In genomic region chr10:102394079-102394800, GRCh38 we compare ENCODE assay signal across 8 cellular contexts. TPM values are rescaled to one million over a fixed set of nuclear protein-coding genes. Genes with fewer than 3 reads are reported as not detected.
DNase-seq lines count a peak whose midpoint lies in the region; ATAC-seq, FAIRE-seq and TF ChIP-seq lines count a peak whose summit lies in the region.

No MANE protein-coding gene starts in this region.

- H3K79me2 ChIP-seq in trophoblast cell (ENCODE audit: control insufficient read depth, insufficient read depth, low read length, poor library complexity) = peaks cover 5% of the 10 kb centered on the region

- peak overlapping the region; percentile 90 for H3K4me3 Mint-ChIP-seq in activated naive CD8-positive, alpha-beta T cell treated with anti-CD3 and anti-CD28 coated beads, Interleukin-2, amount 10 ng/mL, durations not matched to agents 7 days and 5 days

- H3K27ac ChIP-seq in trophoblast cell (ENCODE audit: low read depth, low read length) = peak overlapping the region; percentile 40
- peak overlapping the region; percentile 94 to 99 (median 98) for H3K27ac ChIP-seq in transverse colon

- POLR2A ChIA-PET in activated naive CD8-positive, alpha-beta T cell treated with anti-CD3 and anti-CD28 coated beads, Interleukin-2, amount 10 ng/mL, durations not matched to agents 7 days and 5 days (lab: Charles Lee) = interaction anchor here (0.6 to 5.0 kb wide), 19 partner anchors 9 to 576 kb away, joined by 3 to 39 read pairs (median 4); partner anchors contain the start of genes C10orf95, CUEDC2, FBXL15 and GBF1

- peak in 4 of 5 experiments; percentile 4 to 99 (median 98) for TF ChIP-seq CTCF in transverse colon (IDR thresholded peaks at IDR 0.05)

- no peak overlapping the region for H3K4ac ChIP-seq in trophoblast cell (ENCODE audit: low read depth, low read length)

- intact Hi-C loops in Right ventricle myocardium superior (cut with DNase I) = loop anchor here (10.0 kb wide), 1 partner anchor 81 kb away; no protein-coding TSS in a partner anchor
- intact Hi-C loops in transverse colon (cut with DNase I; ENCODE audit: low total_unique reads) = loop anchor here (1.0 to 10.0 kb wide), 3 partner anchors 27 to 191 kb away; no protein-coding TSS in a partner anchor

- peak; percentile 50 for TF ChIP-seq EP300 in transverse colon (IDR thresholded peaks at IDR 0.05; ENCODE audit: low read depth)

- no peak overlapping the region for H2BK12ac ChIP-seq in trophoblast cell (ENCODE audit: low read length)

- peak overlapping the region; percentile 74 for H3K4me2 ChIP-seq in trophoblast cell (ENCODE audit: low read length)

- WGBS in trophoblast cell (ENCODE audit: extremely low coverage, insufficient coverage, insufficient read length) = no CpG with 5 or more reads among the region's 71 CpGs
- WGBS in transverse colon (ENCODE audit: low coverage in 1 of 2), 2 donors = 0% methylated on average over 47 of the region's 71 CpGs; no CpG with 5 or more reads in 1 of the 2 donors

- peaks cover 2% of the 10 kb centered on the region for H3K36me3 Mint-ChIP-seq in activated naive CD8-positive, alpha-beta T cell treated with anti-CD3 and anti-CD28 coated beads, Interleukin-2, amount 10 ng/mL, durations not matched to agents 7 days and 5 days

- H3K9me3 Mint-ChIP-seq in activated naive CD8-positive, alpha-beta T cell treated with anti-CD3 and anti-CD28 coated beads, Interleukin-2, amount 10 ng/mL, durations not matched to agents 7 days and 5 days = no peaks in the 10 kb centered on the region

- peak overlapping the region; percentile 12 for H4K91ac ChIP-seq in trophoblast cell (ENCODE audit: low read depth, low read length)

- in situ Hi-C loops in transverse colon (cut with MboI; ENCODE audit: low pct_ligation_motif_present in 1 of 4, low pct_unique_long_range_greater_than_20kb in 1 of 4, low sequenced_read_pairs in 3 of 4) = loop anchor here in 1 of 4 donors (25.0 kb wide), 1 partner anchor 193 kb away; no protein-coding TSS in a partner anchor

- TF ChIP-seq POLR2A in transverse colon (IDR thresholded peaks at IDR 0.05) = peak; percentile 85

- H3K27me3 ChIP-seq in trophoblast cell (ENCODE audit: insufficient read depth, low read length) (no peaks in the 10 kb centered on the region), transverse colon (no peaks in the 10 kb centered on the region)

- H2BK5ac ChIP-seq in trophoblast cell (ENCODE audit: low read depth, low read length, poor library complexity) = peak overlapping the region; percentile 62

- peaks cover 8% of the 10 kb centered on the region for H3K79me1 ChIP-seq in trophoblast cell (ENCODE audit: low read length)

- H4K12ac ChIP-seq in trophoblast cell (ENCODE audit: low read depth, low read length) = no peak overlapping the region

- peaks cover 13 to 14% of the 10 kb centered on the region in 2 experiments for H3K4me1 ChIP-seq in trophoblast cell (ENCODE audit: control insufficient read depth in 1 of 2, insufficient read depth in 2 of 2, low read length in 2 of 2)
- peaks cover 12 to 39% (median 28%) of the 10 kb centered on the region in 4 donors for H3K4me1 ChIP-seq in transverse colon

- H3K4me3 ChIP-seq in trophoblast cell (ENCODE audit: low read depth, low read length) (peak overlapping the region; percentile 78), transverse colon (peak overlapping the region; percentile 57 to 85 (median 62))

- peak overlapping the region; percentile 57 for H3K14ac ChIP-seq in trophoblast cell (ENCODE audit: low read length)

- H2BK120ac ChIP-seq in trophoblast cell (ENCODE audit: insufficient read depth, low read length, poor library complexity) = peak overlapping the region; percentile 46

- peaks cover 20% of the 10 kb centered on the region for H3K4me1 Mint-ChIP-seq in activated naive CD8-positive, alpha-beta T cell treated with anti-CD3 and anti-CD28 coated beads, Interleukin-2, amount 10 ng/mL, durations not matched to agents 7 days and 5 days

- H3K36me3 ChIP-seq in trophoblast cell (ENCODE audit: control insufficient read depth in 1 of 2, insufficient read depth in 2 of 2, low read length in 2 of 2) (peaks cover 10 to 16% of the 10 kb centered on the region in 2 experiments), transverse colon (no peaks in the 10 kb centered on the region)

- peak; percentile 76 for ATAC-seq in GM21737 (IDR thresholded peaks at IDR 0.05; ENCODE audit: unreplicated experiment)
- peak; percentile 90 for ATAC-seq in activated naive CD8-positive, alpha-beta T cell treated with anti-CD3 and anti-CD28 coated beads, Interleukin-2, amount 10 ng/mL, durations not matched to agents 7 days and 5 days (ENCODE audit: low read depth)
- peak; percentile 95 for ATAC-seq in Right ventricle myocardium superior (ENCODE audit: poor library complexity)

- H3K9ac ChIP-seq in trophoblast cell (ENCODE audit: low read length) = peak overlapping the region; percentile 38

- no peak overlapping the region for H2AK5ac ChIP-seq in trophoblast cell (ENCODE audit: low read length)

- peak overlapping the region; percentile 45 for H4K8ac ChIP-seq in trophoblast cell (ENCODE audit: low read depth, low read length)

- H2AFZ ChIP-seq in trophoblast cell (ENCODE audit: insufficient read depth, low read length, poor library complexity) = peak overlapping the region; percentile 81

- H3K18ac ChIP-seq in trophoblast cell (ENCODE audit: low read length) = peak overlapping the region; percentile 78

- H3K23ac ChIP-seq in trophoblast cell (ENCODE audit: low read length) = no peak overlapping the region

- H3K27ac Mint-ChIP-seq in activated naive CD8-positive, alpha-beta T cell treated with anti-CD3 and anti-CD28 coated beads, Interleukin-2, amount 10 ng/mL, durations not matched to agents 7 days and 5 days = peak overlapping the region; percentile 96

- H3K9me3 ChIP-seq in trophoblast cell (ENCODE audit: insufficient read depth, low read depth, low read length) = peaks cover 1% of the 10 kb centered on the region
- no peaks in the 10 kb centered on the region for H3K9me3 ChIP-seq in transverse colon

- H3K27me3 Mint-ChIP-seq in activated naive CD8-positive, alpha-beta T cell treated with anti-CD3 and anti-CD28 coated beads, Interleukin-2, amount 10 ng/mL, durations not matched to agents 7 days and 5 days = peaks cover 3% of the 10 kb centered on the region

- peak; percentile 66 for FAIRE-seq in G401.6 (lab: Jason Lieb, UNC)

- DNase-seq in KG1 (lab: John Stamatoyannopoulos, UW) (peak; percentile 87), SKM-1 (lab: John Stamatoyannopoulos, UW; ENCODE audit: unreplicated experiment) (peak; percentile 86), Right ventricle myocardium superior (peak; percentile 97), trophoblast cell (peak; percentile 99 to 100), transverse colon (peak; percentile 97)
- peak; percentile 97 for DNase-seq in activated naive CD8-positive, alpha-beta T cell treated with anti-CD3 and anti-CD28 coated beads, Interleukin-2, amount 10 ng/mL, durations not matched to agents 7 days and 5 days

RNA-seq across cellular contexts. Expression of gene NFKB2, which starts 1.3 kb away (rescaled TPM):
- 100 to 1,000 TPM; 103 to 104 TPM for total RNA-seq in activated naive CD8-positive, alpha-beta T cell treated with anti-CD3 and anti-CD28 coated beads, Interleukin-2, amount 10 ng/mL, durations not matched to agents 7 days and 5 days
- 13.3 TPM for total RNA-seq in Right ventricle myocardium superior
- 30.6 and 31.3 TPM in 2 replicates for polyA plus RNA-seq in trophoblast cell (2013)
- 10 to 100 TPM in 3 of 4 donors, 1 to 10 TPM in 1; 4.4 to 24.5 (median 17.8) TPM for total RNA-seq in transverse colon

RNA-seq across cellular contexts. Expression of gene PSD, which starts 24.3 kb away (rescaled TPM):
- total RNA-seq in activated naive CD8-positive, alpha-beta T cell treated with anti-CD3 and anti-CD28 coated beads, Interleukin-2, amount 10 ng/mL, durations not matched to agents 7 days and 5 days = 1 to 10 TPM; 3.6 to 4.3 TPM
- total RNA-seq in Right ventricle myocardium superior (0.89 TPM), transverse colon (10 to 100 TPM; 38.9 to 56.1 (median 49.4) TPM)
- 0.78 and 0.92 TPM in 2 replicates for polyA plus RNA-seq in trophoblast cell (2013)

RNA-seq across cellular contexts. Expression of gene FBXL15, which starts 26.4 kb away (rescaled TPM):
- total RNA-seq in activated naive CD8-positive, alpha-beta T cell treated with anti-CD3 and anti-CD28 coated beads, Interleukin-2, amount 10 ng/mL, durations not matched to agents 7 days and 5 days = 10 to 100 TPM; 11.7 to 16.3 TPM
- total RNA-seq in Right ventricle myocardium superior (9.4 TPM), transverse colon (10 to 100 TPM; 16.7 to 56.3 (median 46.0) TPM)
- polyA plus RNA-seq in trophoblast cell (2013) = 6.1 and 6.6 TPM in 2 replicates

RNA-seq across cellular contexts. Expression of gene CUEDC2, which starts 38.1 kb away (rescaled TPM):
- total RNA-seq in activated naive CD8-positive, alpha-beta T cell treated with anti-CD3 and anti-CD28 coated beads, Interleukin-2, amount 10 ng/mL, durations not matched to agents 7 days and 5 days = 10 to 100 TPM; 68.6 to 70.3 TPM
- total RNA-seq in Right ventricle myocardium superior = 73.8 TPM
- 45.8 and 49.8 TPM in 2 replicates for polyA plus RNA-seq in trophoblast cell (2013)
- total RNA-seq in transverse colon = 10 to 100 TPM in 3 of 4 donors, 1 to 10 TPM in 1; 5.2 to 35.2 (median 33.5) TPM

RNA-seq across cellular contexts. Expression of gene C10orf95, which starts 57.1 kb away (rescaled TPM):
- total RNA-seq in activated naive CD8-positive, alpha-beta T cell treated with anti-CD3 and anti-CD28 coated beads, Interleukin-2, amount 10 ng/mL, durations not matched to agents 7 days and 5 days = under 1 TPM; 0.28 to 0.54 TPM
- total RNA-seq in Right ventricle myocardium superior (not detected), transverse colon (10 to 100 TPM in 1 of 4 donors, 1 to 10 TPM in 1, under 1 TPM in 2; 0.48 to 34.4 (median 1.1) TPM)
- polyA plus RNA-seq in trophoblast cell (2013) = 17.4 and 19.7 TPM in 2 replicates

Comparison
In these comparisons a context has a peak if more than half of its experiments do, and no peak if none do; other contexts are left out.
1. Peak in every context shown above with its lines: DNase-seq, ATAC-seq, H3K4me3 ChIP-seq and H3K27ac ChIP-seq.
2. RNA of gene PSD, which starts 24.3 kb away (total RNA-seq): 38.9 to 56.1 TPM in transverse colon; 3.6 to 4.3 TPM in activated naive CD8-positive, alpha-beta T cell treated with anti-CD3 and anti-CD28 coated beads, Interleukin-2, amount 10 ng/mL, durations not matched to agents 7 days and 5 days and 0.89 TPM in Right ventricle myocardium superior (single experiment); every median in the first group is over 4 times any median in the second.